In the genomic region with DNA sequence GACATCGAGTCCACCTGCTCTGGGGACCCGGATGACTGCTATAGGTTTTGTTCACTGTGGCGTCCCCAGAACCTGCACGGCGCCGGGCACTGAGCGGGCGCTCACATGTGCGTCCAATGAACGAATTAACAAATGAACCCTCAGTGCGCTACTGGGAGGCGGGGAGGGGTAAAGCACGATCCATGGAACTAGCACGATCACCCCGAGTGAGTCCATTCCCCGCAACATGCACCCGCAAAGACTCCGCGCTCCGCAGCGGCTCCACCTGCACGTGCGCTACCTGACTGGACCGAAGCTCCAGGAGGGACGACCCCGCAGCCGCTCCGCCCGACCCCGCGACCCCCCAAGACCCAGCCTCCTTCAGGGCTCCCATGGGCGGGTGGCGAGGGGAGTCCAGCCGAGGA, we compare ENCODE assay signal across 8 cellular contexts. TPM values are rescaled to one million over a fixed set of nuclear protein-coding genes. Genes with fewer than 3 reads are reported as not detected.
A peak's percentile ranks its signal among the peaks of the same experiment; 100 is the strongest.
DNase-seq lines count a peak whose midpoint lies in the region; ATAC-seq lines count a peak whose summit lies in the region.

No MANE protein-coding gene starts in this region.

- peak; percentile 12 for ATAC-seq in HG02588 (IDR thresholded peaks at IDR 0.05; ENCODE audit: unreplicated experiment)
- ATAC-seq in left cardiac atrium = peak; percentile 6 to 10
- peak; percentile 31 for ATAC-seq in sciatic nerve

- no peaks in the 10 kb centered on the region for H3K27me3 Mint-ChIP-seq in activated naive CD4-positive, alpha-beta T cell treated with anti-CD3 and anti-CD28 coated beads for 36 hours (ENCODE audit: low read depth)

- H3K9me3 Mint-ChIP-seq in activated naive CD4-positive, alpha-beta T cell treated with anti-CD3 and anti-CD28 coated beads for 36 hours = no peaks in the 10 kb centered on the region

- peaks cover 28% of the 10 kb centered on the region for H3K36me3 Mint-ChIP-seq in activated naive CD4-positive, alpha-beta T cell treated with anti-CD3 and anti-CD28 coated beads for 36 hours (ENCODE audit: low read depth)

- peak overlapping the region; percentile 84 for H3K27ac Mint-ChIP-seq in activated naive CD4-positive, alpha-beta T cell treated with anti-CD3 and anti-CD28 coated beads for 36 hours

- H3K4me1 Mint-ChIP-seq in activated naive CD4-positive, alpha-beta T cell treated with anti-CD3 and anti-CD28 coated beads for 36 hours (ENCODE audit: low read depth) = peaks cover 46% of the 10 kb centered on the region

- CTCF ChIA-PET in activated naive CD4-positive, alpha-beta T cell treated with anti-CD3 and anti-CD28 coated beads for 36 hours (lab: Charles Lee) = no interaction called here

- intact Hi-C loops in activated naive CD4-positive, alpha-beta T cell treated with anti-CD3 and anti-CD28 coated beads for 36 hours (cut with micrococcal nuclease) = loop anchor here (1.0 to 5.0 kb wide), 3 partner anchors 105 to 535 kb away; a partner anchor contains a TSS
- intact Hi-C loops in left cardiac atrium (cut with DNase I) (no loop called here), sciatic nerve (cut with DNase I) (no loop called here)

- peak; percentile 20 for DNase-seq in NCI-H1436 (lab: John Stamatoyannopoulos, UW)
- no peak for DNase-seq in NCI-H1436 treated with DMSO at 0.1 percent for 48 hours (lab: John Stamatoyannopoulos, UW)
- peak; percentile 34 to 52 for DNase-seq in NCI-H1930 (lab: John Stamatoyannopoulos, UW)
- DNase-seq in activated naive CD4-positive, alpha-beta T cell treated with anti-CD3 and anti-CD28 coated beads for 36 hours = peak; percentile 48
- no peak for DNase-seq in left cardiac atrium
- DNase-seq in sciatic nerve (ENCODE audit: low spot score) = no peak
- DNase-seq in ureter (ENCODE audit: low spot score) = no peak

- H3K4me3 Mint-ChIP-seq in activated naive CD4-positive, alpha-beta T cell treated with anti-CD3 and anti-CD28 coated beads for 36 hours = peak overlapping the region; percentile 91

RNA-seq across cellular contexts. Expression of a gene that starts 0.5 kb away (rescaled TPM):
- total RNA-seq in activated naive CD4-positive, alpha-beta T cell treated with anti-CD3 and anti-CD28 coated beads for 36 hours = 100 to 1,000 TPM; 384 to 396 TPM
- total RNA-seq in left cardiac atrium (100 to 1,000 TPM in 1 of 2 donors, 10 to 100 TPM in 1; 85.7 to 120 TPM), sciatic nerve (73.6 TPM), ureter (156 TPM)

Comparison
In these comparisons a context has a peak if more than half of its experiments do, and no peak if none do; other contexts are left out.
1. DNase-seq: peak in NCI-H1436 (single experiment), NCI-H1930 (2 of 2) and activated naive CD4-positive, alpha-beta T cell treated with anti-CD3 and anti-CD28 coated beads for 36 hours (single experiment); none in NCI-H1436 treated with DMSO at 0.1 percent for 48 hours (single experiment), left cardiac atrium (single experiment), sciatic nerve (single experiment) and ureter (single experiment).
2. Peak in every context shown above with its lines, with median percentiles within 50 percentile points of each other: ATAC-seq.